2 cellular contexts compared by ENCODE assay signal in genomic region chr20:41552295-41553068, GRCh38.
A peak's percentile ranks its signal among the peaks of the same experiment; 100 is the strongest.
TF ChIP-seq lines count a peak whose summit lies in the region.

No MANE protein-coding gene starts in this region.

TF ChIP-seq in HepG2, 621 proteins besides CTCF, POLR2A, EP300 and RAD21 (continued from another document):
- no peak for TF ChIP-seq SKIL (CRISPR knock-in tag; IDR thresholded peaks at IDR 0.05; ENCODE audit: borderline replicate concordance)
- TF ChIP-seq ZNF256 (CRISPR knock-in tag; conservative IDR thresholded peaks at IDR 0.05), result no peak
- no peak for TF ChIP-seq SMARCC2 (IDR thresholded peaks at IDR 0.05)
- no peak for TF ChIP-seq ZNF484 (CRISPR knock-in tag; IDR thresholded peaks at IDR 0.05; ENCODE audit: borderline replicate concordance, low read depth)
- no peak for TF ChIP-seq POLR2G (IDR thresholded peaks at IDR 0.05; ENCODE audit: low read depth, low read length)
- TF ChIP-seq ATF7 (IDR thresholded peaks at IDR 0.05), result peak; percentile 96
- no peak for TF ChIP-seq ATF7 (CRISPR knock-in tag; IDR thresholded peaks at IDR 0.05)
- no peak for TF ChIP-seq REXO4 (CRISPR knock-in tag; IDR thresholded peaks at IDR 0.05; ENCODE audit: borderline replicate concordance)
- TF ChIP-seq FIP1L1 (IDR thresholded peaks at IDR 0.05; ENCODE audit: borderline replicate concordance, insufficient read depth, low read depth, low read length), result no peak
- TF ChIP-seq KDM4B (CRISPR knock-in tag; IDR thresholded peaks at IDR 0.05), result no peak
- TF ChIP-seq ZBTB49 (CRISPR knock-in tag; IDR thresholded peaks at IDR 0.05; ENCODE audit: borderline replicate concordance), result no peak
- peak; percentile 36 for TF ChIP-seq RBM22 (optimal IDR thresholded peaks at IDR 0.05; ENCODE audit: low read length)
- TF ChIP-seq KAT2B (IDR thresholded peaks at IDR 0.05; ENCODE audit: borderline replicate concordance, low read depth, low read length), result no peak
- TF ChIP-seq DZIP1 (CRISPR knock-in tag; IDR thresholded peaks at IDR 0.05), result no peak
- TF ChIP-seq SMAD1 (CRISPR knock-in tag; IDR thresholded peaks at IDR 0.05; ENCODE audit: borderline replicate concordance, low read depth), result no peak

TF ChIP-seq in K562, 482 proteins besides CTCF, POLR2A, EP300 and RAD21 (continued from another document):
- TF ChIP-seq MTA3 (IDR thresholded peaks at IDR 0.05; ENCODE audit: borderline replicate concordance), result no peak
- TF ChIP-seq CAMTA2 (CRISPR knock-in tag; conservative IDR thresholded peaks at IDR 0.05), result no peak
- no peak for TF ChIP-seq ZKSCAN1 (IDR thresholded peaks at IDR 0.05; ENCODE audit: low read depth, low read length)
- TF ChIP-seq ZNF232 (CRISPR knock-in tag; IDR thresholded peaks at IDR 0.05), result no peak
- TF ChIP-seq NCOA2 (IDR thresholded peaks at IDR 0.05; ENCODE audit: partially characterized antibody in 2 of 2), result no peak
- no peak for TF ChIP-seq CSDE1 (IDR thresholded peaks at IDR 0.05)
- no peak for TF ChIP-seq NUFIP1 (IDR thresholded peaks at IDR 0.05; ENCODE audit: partially characterized antibody)
